ENCODE assay signal across 33 cellular contexts in the genomic region with DNA sequence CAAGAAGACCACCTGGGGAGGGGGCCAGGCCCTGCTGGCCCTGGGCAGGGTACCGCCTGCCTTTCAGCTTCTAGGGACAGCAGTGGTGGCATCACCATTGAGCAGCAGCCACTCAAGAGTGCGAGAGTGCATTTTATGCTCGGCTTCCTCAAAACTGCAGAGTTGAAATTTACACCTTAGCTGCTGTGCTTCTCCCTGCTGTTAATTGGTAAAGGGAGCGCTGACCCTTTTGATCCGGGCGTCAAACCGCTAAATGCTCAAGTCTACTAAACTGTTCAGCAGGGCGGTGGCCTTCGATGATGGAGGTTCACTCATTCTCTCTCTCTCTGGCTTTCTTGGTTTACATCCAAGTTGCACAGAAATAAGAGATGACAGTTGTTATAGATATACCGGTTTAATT.
"Had no signal": no experiment of that assay in that cellular context is flagged by ENCODE, and none has a peak within 500 bp of the region (broad histone marks: within the 10 kb centered on the region; RNA-seq: fewer than 3 reads in every experiment).

No MANE protein-coding gene starts in this region.

- ATAC-seq: activated CD4-positive, CD25-positive, alpha-beta regulatory T cell treated with anti-CD3 and anti-CD28 coated beads, Interleukin-2, amount 50 U/mL, for 24 hours; activated CD8-positive, alpha-beta memory T cell treated with anti-CD3 and anti-CD28 coated beads, Interleukin-2, amount 10 ng/mL, durations not matched to agents 7 days and 5 days; activated CD8-positive, alpha-beta T cell treated with anti-CD3 and anti-CD28 coated beads, Interleukin-2, amount 10 ng/mL, durations not matched to agents 7 days and 5 days; activated naive CD4-positive, alpha-beta T cell treated with anti-CD3 and anti-CD28 coated beads, Interleukin-2, amount 50 U/mL, for 72 hours; activated T-cell treated with anti-CD3 and anti-CD28 coated beads, Interleukin-2, amount 50 U/mL, for 72 hours; effector memory CD8-positive, alpha-beta T cell; gastroesophageal sphincter; heart right ventricle; T-helper 17 cell had no signal

- H3K4me1 Mint-ChIP-seq: activated B cell treated with CpG ODN at 0.5 μM for 24 hours; activated CD8-positive, alpha-beta memory T cell treated with anti-CD3 and anti-CD28 coated beads, Interleukin-2, amount 10 ng/mL, durations not matched to agents 7 days and 5 days; activated naive CD4-positive, alpha-beta T cell treated with anti-CD3 and anti-CD28 coated beads, Interleukin-2, amount 10 ng/mL, durations not matched to agents 7 days and 5 days; activated naive CD8-positive, alpha-beta T cell treated with anti-CD3 and anti-CD28 coated beads, Interleukin-2, amount 10 ng/mL, durations not matched to agents 7 days and 5 days; central memory CD8-positive, alpha-beta T cell; T-helper 17 cell had no signal

- H3K36me3 ChIP-seq: ascending aorta, breast epithelium, cardiac muscle cell, esophagus squamous epithelium, gastroesophageal sphincter, heart right ventricle, WERI-Rb-1 had no signal

- H3K4me3 ChIP-seq: ascending aorta, breast epithelium, cardiac muscle cell, coronary artery, esophagus squamous epithelium, gastroesophageal sphincter, heart right ventricle, hepatocyte had no signal

- H3K4me1 ChIP-seq: ascending aorta, breast epithelium, esophagus squamous epithelium, gastroesophageal sphincter, heart right ventricle had no signal

- H3K9me3 ChIP-seq: ascending aorta, breast epithelium, esophagus squamous epithelium, heart right ventricle had no signal

- H3K27ac Mint-ChIP-seq: activated B cell treated with CpG ODN at 0.5 μM for 24 hours; activated CD4-positive, alpha-beta memory T cell treated with anti-CD3 and anti-CD28 coated beads for 36 hours; activated CD8-positive, alpha-beta memory T cell treated with anti-CD3 and anti-CD28 coated beads, Interleukin-2, amount 10 ng/mL, durations not matched to agents 7 days and 5 days; activated CD8-positive, alpha-beta T cell treated with anti-CD3 and anti-CD28 coated beads, Interleukin-2, amount 10 ng/mL, durations not matched to agents 7 days and 5 days; activated naive CD4-positive, alpha-beta T cell treated with anti-CD3 and anti-CD28 coated beads, Interleukin-2, amount 10 ng/mL, durations not matched to agents 7 days and 5 days; activated naive CD4-positive, alpha-beta T cell treated with anti-CD3 and anti-CD28 coated beads, Interleukin-2, amount 50 U/mL, for 72 hours; activated naive CD8-positive, alpha-beta T cell treated with anti-CD3 and anti-CD28 coated beads, Interleukin-2, amount 10 ng/mL, durations not matched to agents 7 days and 5 days; activated T-cell treated with anti-CD3 and anti-CD28 coated beads, Interleukin-2, amount 50 U/mL, for 24 hours; activated T-cell treated with anti-CD3 and anti-CD28 coated beads, Interleukin-2, amount 50 U/mL, for 72 hours; dendritic cell treated with granulocyte-macrophage colony-stimulating factor and Interleukin-4, amounts not matched to agents 40 ng/mL and 50 ng/mL, for 4 days; effector memory CD8-positive, alpha-beta T cell; T-helper 17 cell; T-helper 2 cell treated with Interferon-gamma antibody and Interleukin-4, amounts not matched to agents 5 μg/mL and 100 μg/mL, for 36 hours had no signal

- H3K36me3 Mint-ChIP-seq: activated CD4-positive, alpha-beta memory T cell treated with anti-CD3 and anti-CD28 coated beads for 36 hours; activated CD8-positive, alpha-beta memory T cell treated with anti-CD3 and anti-CD28 coated beads, Interleukin-2, amount 10 ng/mL, durations not matched to agents 7 days and 5 days; activated naive CD4-positive, alpha-beta T cell treated with anti-CD3 and anti-CD28 coated beads, Interleukin-2, amount 10 ng/mL, durations not matched to agents 7 days and 5 days; activated naive CD8-positive, alpha-beta T cell treated with anti-CD3 and anti-CD28 coated beads, Interleukin-2, amount 10 ng/mL, durations not matched to agents 7 days and 5 days; brain had no signal

- H3K4me3 Mint-ChIP-seq: activated B cell treated with CpG ODN at 0.5 μM for 24 hours; activated CD4-positive, alpha-beta memory T cell treated with anti-CD3 and anti-CD28 coated beads for 36 hours; activated CD8-positive, alpha-beta memory T cell treated with anti-CD3 and anti-CD28 coated beads, Interleukin-2, amount 10 ng/mL, durations not matched to agents 7 days and 5 days; activated CD8-positive, alpha-beta T cell treated with anti-CD3 and anti-CD28 coated beads, Interleukin-2, amount 10 ng/mL, durations not matched to agents 7 days and 5 days; activated naive CD4-positive, alpha-beta T cell treated with anti-CD3 and anti-CD28 coated beads, Interleukin-2, amount 10 ng/mL, durations not matched to agents 7 days and 5 days; activated naive CD8-positive, alpha-beta T cell treated with anti-CD3 and anti-CD28 coated beads, Interleukin-2, amount 10 ng/mL, durations not matched to agents 7 days and 5 days; activated T-cell treated with anti-CD3 and anti-CD28 coated beads, Interleukin-2, amount 50 U/mL, for 24 hours; activated T-cell treated with anti-CD3 and anti-CD28 coated beads, Interleukin-2, amount 50 U/mL, for 72 hours; central memory CD8-positive, alpha-beta T cell; dendritic cell treated with granulocyte-macrophage colony-stimulating factor and Interleukin-4, amounts not matched to agents 40 ng/mL and 50 ng/mL, for 4 days; effector memory CD8-positive, alpha-beta T cell; T-helper 17 cell; T-helper 2 cell treated with Interferon-gamma antibody and Interleukin-4, amounts not matched to agents 5 μg/mL and 100 μg/mL, for 36 hours had no signal

- DNase-seq: activated B cell treated with CpG ODN at 0.5 μM for 24 hours; activated CD4-positive, alpha-beta memory T cell treated with anti-CD3 and anti-CD28 coated beads for 36 hours; activated CD4-positive, alpha-beta T cell treated with anti-CD3 and anti-CD28 coated beads for 48 hours; activated CD8-positive, alpha-beta memory T cell treated with anti-CD3 and anti-CD28 coated beads, Interleukin-2, amount 10 ng/mL, durations not matched to agents 7 days and 5 days; activated CD8-positive, alpha-beta memory T cell treated with anti-CD3 and anti-CD28 coated beads, Interleukin-2, amount 50 U/mL, for 4 hours; activated CD8-positive, alpha-beta T cell treated with anti-CD3 and anti-CD28 coated beads, Interleukin-2, amount 10 ng/mL, durations not matched to agents 7 days and 5 days; activated gamma-delta T cell; activated naive CD4-positive, alpha-beta T cell; activated naive CD4-positive, alpha-beta T cell treated with anti-CD3 and anti-CD28 coated beads, Interleukin-2, amount 10 ng/mL, durations not matched to agents 7 days and 5 days; activated naive CD8-positive, alpha-beta T cell treated with anti-CD3 and anti-CD28 coated beads, Interleukin-2, amount 10 ng/mL, durations not matched to agents 7 days and 5 days; activated T-cell treated with anti-CD3 and anti-CD28 coated beads, Interleukin-2, amount 50 U/mL, for 24 hours; activated T-cell treated with anti-CD3 and anti-CD28 coated beads, Interleukin-2, amount 50 U/mL, for 72 hours; effector CD4-positive, alpha-beta T cell; effector memory CD8-positive, alpha-beta T cell; esophagus squamous epithelium; foreskin melanocyte; heart right ventricle; T-helper 17 cell; T1000; WERI-Rb-1 had no signal

- H3K9me3 Mint-ChIP-seq: activated CD4-positive, alpha-beta memory T cell treated with anti-CD3 and anti-CD28 coated beads for 36 hours; activated naive CD4-positive, alpha-beta T cell treated with anti-CD3 and anti-CD28 coated beads, Interleukin-2, amount 10 ng/mL, durations not matched to agents 7 days and 5 days; activated T-cell treated with anti-CD3 and anti-CD28 coated beads, Interleukin-2, amount 50 U/mL, for 24 hours; activated T-cell treated with anti-CD3 and anti-CD28 coated beads, Interleukin-2, amount 50 U/mL, for 72 hours; central memory CD8-positive, alpha-beta T cell; dendritic cell treated with granulocyte-macrophage colony-stimulating factor and Interleukin-4, amounts not matched to agents 40 ng/mL and 50 ng/mL, for 4 days; T-helper 2 cell treated with Interferon-gamma antibody and Interleukin-4, amounts not matched to agents 5 μg/mL and 100 μg/mL, for 36 hours had no signal

- H2AFZ ChIP-seq: hepatocyte had no signal

- H3K4me2 ChIP-seq: hepatocyte had no signal

- H3K79me2 ChIP-seq: hepatocyte had no signal

- H3K27me3 ChIP-seq: ascending aorta, cardiac muscle cell had no signal

- H3K27ac ChIP-seq: ascending aorta, breast epithelium, cardiac muscle cell, coronary artery, epithelial cell of prostate, esophagus squamous epithelium, gastroesophageal sphincter, heart right ventricle, hepatocyte, WERI-Rb-1 had no signal
